In the genomic region with DNA sequence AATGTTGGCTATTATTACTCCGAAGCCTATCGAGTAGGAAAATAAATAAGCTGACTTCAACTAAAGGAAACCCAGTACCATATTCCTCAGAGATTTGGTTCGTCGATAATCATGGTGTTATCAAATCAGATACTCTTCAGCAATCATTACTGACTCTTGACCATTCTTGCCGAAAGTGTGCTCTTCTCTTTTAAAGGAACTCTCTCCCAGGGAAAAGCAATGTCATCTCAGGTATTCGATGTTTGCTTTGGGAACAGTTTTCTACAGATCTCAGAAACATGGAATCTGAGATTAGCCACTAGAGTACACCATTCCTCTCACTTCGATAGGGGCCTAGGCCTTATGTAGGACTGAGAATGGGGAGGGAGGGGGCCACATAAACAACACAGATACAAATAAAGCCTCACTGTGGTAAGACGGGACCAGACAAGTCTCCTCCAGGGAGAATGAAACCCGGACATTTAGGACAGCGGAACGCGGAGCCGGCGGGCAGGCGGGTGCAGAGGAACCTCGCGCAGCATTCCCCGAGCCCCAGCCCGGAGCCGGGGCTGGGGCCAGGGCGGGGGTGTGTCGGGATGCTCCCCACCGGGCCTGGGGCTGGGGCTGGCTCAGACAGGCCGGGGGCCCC, we compare ENCODE assay signal across 10 cellular contexts. TPM values are rescaled to one million over a fixed set of nuclear protein-coding genes. Genes with fewer than 3 reads are reported as not detected.
A peak's percentile ranks its signal among the peaks of the same experiment; 100 is the strongest.
DNase-seq lines count a peak whose midpoint lies in the region; ATAC-seq, FAIRE-seq and TF ChIP-seq lines count a peak whose summit lies in the region.
"Had no signal": no experiment of that assay in that cellular context is flagged by ENCODE, and none has a peak within 500 bp of the region (broad histone marks: within the 10 kb centered on the region; RNA-seq: fewer than 3 reads in every experiment).

No MANE protein-coding gene starts in this region.

- H3K4me1 Mint-ChIP-seq in astrocyte (ENCODE audit: low read depth, unreplicated experiment): peaks cover 26% of the 10 kb centered on the region

- H3K27ac ChIP-seq in GM23248: peak overlapping the region; percentile 94
- H3K27ac ChIP-seq in MM.1S (ENCODE audit: low read length): peak overlapping the region; percentile 83; the same call in 1 of the 2 replicates
- peak overlapping the region; percentile 77 for H3K27ac ChIP-seq in astrocyte (ENCODE audit: low read depth, low read length)
- peak overlapping the region; percentile 90 to 98 (median 97) for H3K27ac ChIP-seq in gastrocnemius medialis

- peaks cover 35% of the 10 kb centered on the region for H3K4me1 ChIP-seq in GM23248 (ENCODE audit: insufficient read depth)
- peaks cover 43% of the 10 kb centered on the region for H3K4me1 ChIP-seq in MM.1S (ENCODE audit: low read length)
- H3K4me1 ChIP-seq in astrocyte (ENCODE audit: insufficient read depth, low read length): peaks cover 25% of the 10 kb centered on the region
- H3K4me1 ChIP-seq in iPS-15b (ENCODE audit: control insufficient read depth, insufficient read depth, low read length): peaks cover 6% of the 10 kb centered on the region
- H3K4me1 ChIP-seq in gastrocnemius medialis: peaks cover 28 to 34% of the 10 kb centered on the region in 2 donors

- H4K20me1 ChIP-seq in GM23248 (ENCODE audit: insufficient read depth): no peaks in the 10 kb centered on the region
- H4K20me1 ChIP-seq in MM.1S (ENCODE audit: insufficient read depth, low read length): peaks cover 15% of the 10 kb centered on the region; the same call in 1 of the 2 replicates
- peaks cover 44% of the 10 kb centered on the region for H4K20me1 ChIP-seq in astrocyte (ENCODE audit: insufficient read depth, low read length)

- peak; percentile 43 for DNase-seq in NCI-H2227 (lab: John Stamatoyannopoulos, UW; ENCODE audit: unreplicated experiment)
- no peak for DNase-seq in NCI-H2227 treated with DMSO at 0.1 percent for 48 hours (lab: John Stamatoyannopoulos, UW)
- DNase-seq in GM23248: peak; percentile 67
- peak; percentile 33 for DNase-seq in MM.1S
- peak; percentile 25 for DNase-seq in astrocyte (ENCODE audit: low read depth)
- no peak for DNase-seq in gastrocnemius medialis
- no peak for DNase-seq in stimulated activated CD4-positive, alpha-beta T cell treated with anti-CD3 and anti-CD28 coated beads, Interleukin-12 subunit alpha, Interleukin-12 subunit beta, amount 100 ng/mL, for 4 hours

- H3K4me3 ChIP-seq in GM23248: peak overlapping the region; percentile 99
- H3K4me3 ChIP-seq in MM.1S (ENCODE audit: low read length): peak overlapping the region; percentile 58
- H3K4me3 ChIP-seq in astrocyte (ENCODE audit: insufficient read depth, low read depth, low read length): peak overlapping the region; percentile 86
- H3K4me3 ChIP-seq in iPS-15b (ENCODE audit: low read depth, low read length): peak overlapping the region; percentile 81
- peak overlapping the region; percentile 79 to 95 (median 84) for H3K4me3 ChIP-seq in gastrocnemius medialis

- peak; percentile 43 for FAIRE-seq in astrocyte (lab: Jason Lieb, UNC)
- FAIRE-seq: endometrium, G401.6 had no signal

- peak overlapping the region; percentile 96 for H3K27ac Mint-ChIP-seq in astrocyte (ENCODE audit: unreplicated experiment)

- peaks cover 9% of the 10 kb centered on the region for H3K36me3 ChIP-seq in GM23248 (ENCODE audit: low read depth)
- peaks cover 9% of the 10 kb centered on the region; the same call in 1 of the 2 replicates for H3K36me3 ChIP-seq in MM.1S (replicated peaks; ENCODE audit: insufficient read depth, low read length)
- peaks cover 8% of the 10 kb centered on the region for H3K36me3 ChIP-seq in astrocyte (ENCODE audit: insufficient read depth, low read length)
- H3K36me3 ChIP-seq in iPS-15b (ENCODE audit: control insufficient read depth, insufficient read depth, low read length): no peaks in the 10 kb centered on the region
- H3K36me3 ChIP-seq in gastrocnemius medialis: peaks cover 0 to 13% of the 10 kb centered on the region in 2 donors

- H3K4me2 ChIP-seq in GM23248 (ENCODE audit: unreplicated experiment) (peak overlapping the region; percentile 76), MM.1S (ENCODE audit: low read depth, low read length) (peak overlapping the region; percentile 86), astrocyte (ENCODE audit: low read length) (peak overlapping the region; percentile 91)

- no peaks in the 10 kb centered on the region for H3K27me3 Mint-ChIP-seq in astrocyte (ENCODE audit: low read depth, unreplicated experiment)

- H3K9me2 ChIP-seq in GM23248 (ENCODE audit: insufficient read depth) (no peaks in the 10 kb centered on the region), MM.1S (replicated peaks; ENCODE audit: insufficient read depth, low read length) (no peaks in the 10 kb centered on the region)

- TF ChIP-seq POLR2A in gastrocnemius medialis (IDR thresholded peaks at IDR 0.05): no peak

- H3K4me3 Mint-ChIP-seq in astrocyte (ENCODE audit: unreplicated experiment): peak overlapping the region; percentile 100

- TF ChIP-seq CTCF in MM.1S (IDR thresholded peaks at IDR 0.05; ENCODE audit: low read length) (no peak), astrocyte (IDR thresholded peaks at IDR 0.05; ENCODE audit: insufficient read depth, low read depth, low read length) (no peak), gastrocnemius medialis (IDR thresholded peaks at IDR 0.05 in 4 of 5, conservative IDR thresholded peaks at IDR 0.05 in 1 of 5) (no peak)

- no peaks in the 10 kb centered on the region for H3K9me3 Mint-ChIP-seq in astrocyte (ENCODE audit: unreplicated experiment)

- 1% methylated on average over 14 to 24 of the region's 24 CpGs for WGBS in GM23248 (ENCODE audit: low coverage in 1 of 2, low lambda C conversion rate in 2 of 2, missing lambda C conversion rate in 2 of 2), 2 experiments

- no peak for ATAC-seq in gastrocnemius medialis

- peak overlapping the region; percentile 98 for H3K9ac ChIP-seq in GM23248
- H3K9ac ChIP-seq in MM.1S (ENCODE audit: low read length): peak overlapping the region; percentile 81
- H3K9ac ChIP-seq in astrocyte (ENCODE audit: low read length): peak overlapping the region; percentile 96
- peak overlapping the region; percentile 86 for H3K9ac ChIP-seq in iPS-15b (ENCODE audit: low read depth, low read length)

- in situ Hi-C loops in GM23248 (cut with MboI) (no loop called here), gastrocnemius medialis (cut with MboI; ENCODE audit: low sequenced_read_pairs in 4 of 4) (loop anchor here (5.0 to 25.0 kb wide), 3 partner anchors 51 to 384 kb away; partner anchors contain the start of genes TRMT10A (in 3 of the 4), LAMTOR3 (in 1 of the 4) and MTTP (in 1 of the 4))

- H3K36me3 Mint-ChIP-seq in astrocyte (ENCODE audit: low read depth, unreplicated experiment): no peaks in the 10 kb centered on the region

- peak overlapping the region; percentile 77 for H2AFZ ChIP-seq in GM23248
- H2AFZ ChIP-seq in MM.1S (ENCODE audit: low read length): peak overlapping the region; percentile 44; the same call in 1 of the 2 replicates
- H2AFZ ChIP-seq in astrocyte (ENCODE audit: low read depth, low read length): peak overlapping the region; percentile 56

- intact Hi-C loops in gastrocnemius medialis (cut with DNase I; ENCODE audit: low total_unique reads): loop anchor here (5.0 to 10.0 kb wide), 2 partner anchors 314 to 1399 kb away; partner anchors contain the start of gene PPP3CA

- H3K79me2 ChIP-seq in GM23248 (ENCODE audit: insufficient read depth): peaks cover 78% of the 10 kb centered on the region
- peaks cover 80% of the 10 kb centered on the region for H3K79me2 ChIP-seq in MM.1S (ENCODE audit: low read length)
- peaks cover 89% of the 10 kb centered on the region for H3K79me2 ChIP-seq in astrocyte (ENCODE audit: insufficient read depth, low read length)

- H3K27me3 ChIP-seq in GM23248 (replicated peaks; ENCODE audit: insufficient read depth) (no peaks in the 10 kb centered on the region), MM.1S (replicated peaks; ENCODE audit: insufficient read depth, low read length) (no peaks in the 10 kb centered on the region), astrocyte (ENCODE audit: insufficient read depth, low read length) (no peaks in the 10 kb centered on the region), iPS-15b (ENCODE audit: control insufficient read depth, insufficient read depth, low read length) (no peaks in the 10 kb centered on the region), gastrocnemius medialis (no peaks in the 10 kb centered on the region)

- H3K9me3 ChIP-seq in GM23248 (ENCODE audit: low read depth): no peaks in the 10 kb centered on the region
- no peaks in the 10 kb centered on the region for H3K9me3 ChIP-seq in MM.1S (replicated peaks; ENCODE audit: insufficient read depth, low read length)
- no peaks in the 10 kb centered on the region for H3K9me3 ChIP-seq in astrocyte (ENCODE audit: insufficient read depth, low read depth, low read length)
- H3K9me3 ChIP-seq in iPS-15b (ENCODE audit: control insufficient read depth, insufficient read depth, low read length): no peaks in the 10 kb centered on the region
- no peaks in the 10 kb centered on the region for H3K9me3 ChIP-seq in gastrocnemius medialis

- H3F3A ChIP-seq in GM23248 (ENCODE audit: insufficient read depth) (peaks cover 32% of the 10 kb centered on the region), MM.1S (ENCODE audit: insufficient read depth, low read length) (peaks cover 39% of the 10 kb centered on the region)

RNA-seq across cellular contexts. Expression of gene DNAJB14, which starts 0.6 kb away (rescaled TPM):
- 30.4 and 43.8 TPM in 2 replicates for total RNA-seq in GM23248 (2014; rRNA removed; shearing (Covaris generic))
- 44.7 and 47.4 TPM in 2 replicates for polyA plus RNA-seq in GM23248 (2016; fragmentation: Nextera tagmentation; extraction: Ambion mirVana)
- total RNA-seq in astrocyte: 60.5 and 68.5 TPM in 2 replicates
- 10 to 100 TPM; 14.2 to 26.9 (median 15.2) TPM for total RNA-seq in gastrocnemius medialis

RNA-seq across cellular contexts. Expression of gene H2AZ1, which starts 4.2 kb away (rescaled TPM):
- 189 and 327 TPM in 2 replicates for total RNA-seq in GM23248 (2014; rRNA removed; shearing (Covaris generic))
- polyA plus RNA-seq in GM23248 (2016; fragmentation: Nextera tagmentation; extraction: Ambion mirVana): 454 and 468 TPM in 2 replicates
- total RNA-seq in astrocyte (210 and 273 TPM in 2 replicates), gastrocnemius medialis (100 to 1,000 TPM; 176 to 316 (median 193) TPM)

RNA-seq across cellular contexts. Expression of gene LAMTOR3, which starts 51.6 kb away (rescaled TPM):
- 47.0 and 68.1 TPM in 2 replicates for total RNA-seq in GM23248 (2014; rRNA removed; shearing (Covaris generic))
- polyA plus RNA-seq in GM23248 (2016; fragmentation: Nextera tagmentation; extraction: Ambion mirVana): 59.7 and 64.3 TPM in 2 replicates
- 49.6 and 53.9 TPM in 2 replicates for total RNA-seq in astrocyte
- total RNA-seq in gastrocnemius medialis: 10 to 100 TPM; 20.8 to 31.1 (median 28.9) TPM

Comparison
In these comparisons a context has a peak if more than half of its experiments do, and no peak if none do; other contexts are left out.
1. DNase-seq: peak in NCI-H2227 (single experiment), GM23248 (single experiment), MM.1S (single experiment) and astrocyte (single experiment); none in NCI-H2227 treated with DMSO at 0.1 percent for 48 hours (single experiment), gastrocnemius medialis (0 of 2) and stimulated activated CD4-positive, alpha-beta T cell treated with anti-CD3 and anti-CD28 coated beads, Interleukin-12 subunit alpha, Interleukin-12 subunit beta, amount 100 ng/mL, for 4 hours (single experiment).
2. Peak in every context shown above with its lines, with median percentiles within 50 percentile points of each other: H2AFZ ChIP-seq, H3K27ac ChIP-seq, H3K4me2 ChIP-seq, H3K4me3 ChIP-seq and H3K9ac ChIP-seq.